Comparison of ENCODE assay signal across 8 cellular contexts in the genomic region with DNA sequence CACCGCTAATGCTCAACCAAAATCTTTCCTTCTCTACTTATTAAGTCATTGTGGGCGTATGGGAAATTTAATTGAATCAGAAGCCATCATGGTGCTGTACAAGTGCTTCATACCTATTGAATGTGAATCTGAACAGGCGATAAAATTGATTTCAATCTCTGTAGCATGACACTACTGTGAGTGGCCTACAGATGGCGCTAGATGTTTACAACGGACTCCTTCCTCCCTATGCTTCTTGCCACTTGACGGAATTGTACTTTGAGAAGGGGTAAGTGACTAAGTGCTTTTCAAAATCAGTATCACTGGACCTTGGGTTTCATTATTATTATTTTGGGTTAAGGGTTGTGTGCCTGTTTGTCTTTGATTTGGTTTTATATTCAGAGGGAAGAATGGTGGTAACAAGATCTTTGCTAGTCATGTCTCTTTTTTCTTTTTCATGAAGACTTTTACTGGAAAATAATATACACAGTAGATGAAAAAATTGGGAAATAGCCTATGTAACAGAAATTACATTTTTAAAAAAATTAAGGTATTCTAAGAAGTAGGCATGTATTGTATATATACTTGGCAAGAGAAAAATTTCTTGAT. TPM values are rescaled to one million over a fixed set of nuclear protein-coding genes. Genes with fewer than 3 reads are reported as not detected.
DNase-seq lines count a peak whose midpoint lies in the region; ATAC-seq and TF ChIP-seq lines count a peak whose summit lies in the region.

No MANE protein-coding gene starts in this region.

- no peak overlapping the region for H3K4me2 ChIP-seq in mammary epithelial cell (ENCODE audit: insufficient read depth, low read depth, low read length)

- intact Hi-C loops in mammary epithelial cell (cut with micrococcal nuclease): loop anchor here (1.0 to 5.0 kb wide), 3 partner anchors 47 to 290 kb away; no protein-coding TSS in a partner anchor

- H2AFZ ChIP-seq in mammary epithelial cell (ENCODE audit: low read depth, low read length): no peak overlapping the region

- DNase-seq in NCI-H2196 (lab: John Stamatoyannopoulos, UW; ENCODE audit: unreplicated experiment) (peak; percentile 88), WERI-Rb-1 (peak; percentile 67), mammary epithelial cell (peak; percentile 53), kidney epithelial cell (ENCODE audit: low read depth) (peak; percentile 25)
- DNase-seq in stimulated activated CD4-positive, alpha-beta T cell treated with anti-CD3 and anti-CD28 coated beads, Interleukin-4, amount 100 ng/mL, for 4 hours: peak; percentile 45 to 48

- H3K27ac ChIP-seq in WERI-Rb-1 (no peak overlapping the region), mammary epithelial cell (ENCODE audit: insufficient read depth, low read depth, low read length) (no peak overlapping the region)

- TF ChIP-seq CTCF in GM12875 (IDR thresholded peaks at IDR 0.05; ENCODE audit: borderline replicate concordance, insufficient read depth, low read depth, low read length) (peak; percentile 76), WERI-Rb-1 (IDR thresholded peaks at IDR 0.05; ENCODE audit: low read depth, low read length) (peak; percentile 75), mammary epithelial cell (conservative IDR thresholded peaks at IDR 0.05 in 1 of 2, IDR thresholded peaks at IDR 0.05 in 1 of 2; ENCODE audit: extremely low read depth in 1 of 2, insufficient read depth in 1 of 2, low read depth in 1 of 2, low read length in 2 of 2) (peak; percentile 91 to 92), kidney epithelial cell (IDR thresholded peaks at IDR 0.05; ENCODE audit: insufficient read depth, low read length, poor library complexity, severe bottlenecking) (peak; percentile 87)

- CTCF ChIA-PET in mammary epithelial cell (lab: Charles Lee; ENCODE audit: low non-redundant PET): no interaction called here

- ATAC-seq in HG03064 (IDR thresholded peaks at IDR 0.05; ENCODE audit: low read depth, unreplicated experiment) (peak; percentile 65), HG03108 (IDR thresholded peaks at IDR 0.05; ENCODE audit: unreplicated experiment) (no peak)

- H3K4me1 ChIP-seq in mammary epithelial cell (ENCODE audit: insufficient read depth, low read length): peaks cover 3% of the 10 kb centered on the region

- WGBS in mammary epithelial cell (ENCODE audit: low coverage, missing lambda C conversion rate): 22% methylated on average over 6 of the region's 6 CpGs

- H3K4me3 ChIP-seq in GM12875 (ENCODE audit: low read depth, low read length) (no peak overlapping the region), WERI-Rb-1 (ENCODE audit: low read depth, low read length) (no peak overlapping the region), mammary epithelial cell (replicated peaks in 1 of 3; ENCODE audit: insufficient read depth in 1 of 3, low read depth in 2 of 3, low read length in 3 of 3) (no peak overlapping the region), kidney epithelial cell (ENCODE audit: low read depth, low read length) (no peak overlapping the region)

- no TSS peak for BruUV-seq in mammary epithelial cell (replicated peaks; lab: Mats Ljungman, UMichigan)

- H3K9ac ChIP-seq in mammary epithelial cell (ENCODE audit: insufficient read depth, low read length): no peak overlapping the region

- H3K27me3 ChIP-seq in WERI-Rb-1 (ENCODE audit: insufficient read depth, low read depth, severe bottlenecking) (no peaks in the 10 kb centered on the region), mammary epithelial cell (ENCODE audit: insufficient read depth, low read length) (no peaks in the 10 kb centered on the region), kidney epithelial cell (ENCODE audit: control insufficient read depth, insufficient read depth, low read length) (no peaks in the 10 kb centered on the region)

- dilution Hi-C loops in mammary epithelial cell (cut with HindIII; ENCODE audit: low sequenced_read_pairs): no loop called here

- no peaks in the 10 kb centered on the region for H3K79me2 ChIP-seq in mammary epithelial cell (ENCODE audit: insufficient read depth, low read length)

- H3K9me3 ChIP-seq in WERI-Rb-1 (ENCODE audit: severe bottlenecking): no peaks in the 10 kb centered on the region
- H3K9me3 ChIP-seq in mammary epithelial cell (replicated peaks; ENCODE audit: insufficient read depth, low read length): no peaks in the 10 kb centered on the region

- H4K20me1 ChIP-seq in mammary epithelial cell (ENCODE audit: insufficient read depth, low read length): no peaks in the 10 kb centered on the region

- in situ Hi-C loops in mammary epithelial cell (cut with MboI; ENCODE audit: low sequenced_read_pairs in 2 of 2): no loop called here

- H3K36me3 ChIP-seq in WERI-Rb-1 (no peaks in the 10 kb centered on the region), mammary epithelial cell (ENCODE audit: insufficient read depth, low read length) (no peaks in the 10 kb centered on the region), kidney epithelial cell (ENCODE audit: control insufficient read depth, insufficient read depth, low read length) (no peaks in the 10 kb centered on the region)

RNA-seq across cellular contexts. Expression of gene ACP3, which starts 35.4 kb away (rescaled TPM):
- under 1 TPM in 1 of 2 donors, not detected in 1; 0.33 TPM for total RNA-seq in mammary epithelial cell
- polyA plus RNA-seq in mammary epithelial cell: 0.48 TPM
- not detected for polyA minus RNA-seq in mammary epithelial cell
- total RNA-seq in kidney epithelial cell: 0.46 and 1.8 TPM in 2 replicates

Comparison
In these comparisons a context has a peak if more than half of its experiments do, and no peak if none do; other contexts are left out.
1. DNase-seq: peak in every context shown above with its lines; median percentile 88 in NCI-H2196; 67 in WERI-Rb-1; 53 in mammary epithelial cell; 46 in stimulated activated CD4-positive, alpha-beta T cell treated with anti-CD3 and anti-CD28 coated beads, Interleukin-4, amount 100 ng/mL, for 4 hours; 25 in kidney epithelial cell.